2 cellular contexts compared by ENCODE assay signal in genomic region chr17:27627514-27627913, GRCh38.
TF ChIP-seq lines count a peak whose summit lies in the region.

No MANE protein-coding gene starts in this region.

TF ChIP-seq in K562, 482 proteins besides CTCF, POLR2A, EP300 and RAD21 (continued from another document):
- TF ChIP-seq, protein P1, sequence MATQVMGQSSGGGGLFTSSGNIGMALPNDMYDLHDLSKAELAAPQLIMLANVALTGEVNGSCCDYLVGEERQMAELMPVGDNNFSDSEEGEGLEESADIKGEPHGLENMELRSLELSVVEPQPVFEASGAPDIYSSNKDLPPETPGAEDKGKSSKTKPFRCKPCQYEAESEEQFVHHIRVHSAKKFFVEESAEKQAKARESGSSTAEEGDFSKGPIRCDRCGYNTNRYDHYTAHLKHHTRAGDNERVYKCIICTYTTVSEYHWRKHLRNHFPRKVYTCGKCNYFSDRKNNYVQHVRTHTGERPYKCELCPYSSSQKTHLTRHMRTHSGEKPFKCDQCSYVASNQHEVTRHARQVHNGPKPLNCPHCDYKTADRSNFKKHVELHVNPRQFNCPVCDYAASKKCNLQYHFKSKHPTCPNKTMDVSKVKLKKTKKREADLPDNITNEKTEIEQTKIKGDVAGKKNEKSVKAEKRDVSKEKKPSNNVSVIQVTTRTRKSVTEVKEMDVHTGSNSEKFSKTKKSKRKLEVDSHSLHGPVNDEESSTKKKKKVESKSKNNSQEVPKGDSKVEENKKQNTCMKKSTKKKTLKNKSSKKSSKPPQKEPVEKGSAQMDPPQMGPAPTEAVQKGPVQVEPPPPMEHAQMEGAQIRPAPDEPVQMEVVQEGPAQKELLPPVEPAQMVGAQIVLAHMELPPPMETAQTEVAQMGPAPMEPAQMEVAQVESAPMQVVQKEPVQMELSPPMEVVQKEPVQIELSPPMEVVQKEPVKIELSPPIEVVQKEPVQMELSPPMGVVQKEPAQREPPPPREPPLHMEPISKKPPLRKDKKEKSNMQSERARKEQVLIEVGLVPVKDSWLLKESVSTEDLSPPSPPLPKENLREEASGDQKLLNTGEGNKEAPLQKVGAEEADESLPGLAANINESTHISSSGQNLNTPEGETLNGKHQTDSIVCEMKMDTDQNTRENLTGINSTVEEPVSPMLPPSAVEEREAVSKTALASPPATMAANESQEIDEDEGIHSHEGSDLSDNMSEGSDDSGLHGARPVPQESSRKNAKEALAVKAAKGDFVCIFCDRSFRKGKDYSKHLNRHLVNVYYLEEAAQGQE (CRISPR knock-in tag; IDR thresholded peaks at IDR 0.05; ENCODE audit: low read depth): no peak
- TF ChIP-seq, protein P2, sequence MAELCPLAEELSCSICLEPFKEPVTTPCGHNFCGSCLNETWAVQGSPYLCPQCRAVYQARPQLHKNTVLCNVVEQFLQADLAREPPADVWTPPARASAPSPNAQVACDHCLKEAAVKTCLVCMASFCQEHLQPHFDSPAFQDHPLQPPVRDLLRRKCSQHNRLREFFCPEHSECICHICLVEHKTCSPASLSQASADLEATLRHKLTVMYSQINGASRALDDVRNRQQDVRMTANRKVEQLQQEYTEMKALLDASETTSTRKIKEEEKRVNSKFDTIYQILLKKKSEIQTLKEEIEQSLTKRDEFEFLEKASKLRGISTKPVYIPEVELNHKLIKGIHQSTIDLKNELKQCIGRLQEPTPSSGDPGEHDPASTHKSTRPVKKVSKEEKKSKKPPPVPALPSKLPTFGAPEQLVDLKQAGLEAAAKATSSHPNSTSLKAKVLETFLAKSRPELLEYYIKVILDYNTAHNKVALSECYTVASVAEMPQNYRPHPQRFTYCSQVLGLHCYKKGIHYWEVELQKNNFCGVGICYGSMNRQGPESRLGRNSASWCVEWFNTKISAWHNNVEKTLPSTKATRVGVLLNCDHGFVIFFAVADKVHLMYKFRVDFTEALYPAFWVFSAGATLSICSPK (IDR thresholded peaks at IDR 0.05; ENCODE audit: borderline replicate concordance): no peak
- no peak for TF ChIP-seq ARID3B (CRISPR knock-in tag; IDR thresholded peaks at IDR 0.05; ENCODE audit: borderline replicate concordance)
- TF ChIP-seq POLR2AphosphoS2 (IDR thresholded peaks at IDR 0.05; ENCODE audit: low read length): peak; percentile 81
- no peak for TF ChIP-seq TRIM28 (IDR thresholded peaks at IDR 0.05)
TF ChIP-seq in K562: peak in this region for 1.

TF ChIP-seq in SK-N-SH treated with all-trans-retinoic acid at 6 μM for 48 hours, 23 proteins besides CTCF, POLR2A, EP300 and RAD21 (continued from another document):
- TF ChIP-seq CSRNP3 (CRISPR knock-in tag; IDR thresholded peaks at IDR 0.05) (no peak), PPARA (CRISPR knock-in tag; IDR thresholded peaks at IDR 0.05; ENCODE audit: borderline replicate concordance) (no peak), OSR1 (CRISPR knock-in tag; IDR thresholded peaks at IDR 0.05) (no peak), BACH2 (CRISPR knock-in tag; IDR thresholded peaks at IDR 0.05; ENCODE audit: borderline replicate concordance) (no peak), ZNF8 (CRISPR knock-in tag; IDR thresholded peaks at IDR 0.05) (no peak), POU6F1 (CRISPR knock-in tag; IDR thresholded peaks at IDR 0.05; ENCODE audit: borderline replicate concordance, low read depth) (no peak)
- TF ChIP-seq, protein P3, sequence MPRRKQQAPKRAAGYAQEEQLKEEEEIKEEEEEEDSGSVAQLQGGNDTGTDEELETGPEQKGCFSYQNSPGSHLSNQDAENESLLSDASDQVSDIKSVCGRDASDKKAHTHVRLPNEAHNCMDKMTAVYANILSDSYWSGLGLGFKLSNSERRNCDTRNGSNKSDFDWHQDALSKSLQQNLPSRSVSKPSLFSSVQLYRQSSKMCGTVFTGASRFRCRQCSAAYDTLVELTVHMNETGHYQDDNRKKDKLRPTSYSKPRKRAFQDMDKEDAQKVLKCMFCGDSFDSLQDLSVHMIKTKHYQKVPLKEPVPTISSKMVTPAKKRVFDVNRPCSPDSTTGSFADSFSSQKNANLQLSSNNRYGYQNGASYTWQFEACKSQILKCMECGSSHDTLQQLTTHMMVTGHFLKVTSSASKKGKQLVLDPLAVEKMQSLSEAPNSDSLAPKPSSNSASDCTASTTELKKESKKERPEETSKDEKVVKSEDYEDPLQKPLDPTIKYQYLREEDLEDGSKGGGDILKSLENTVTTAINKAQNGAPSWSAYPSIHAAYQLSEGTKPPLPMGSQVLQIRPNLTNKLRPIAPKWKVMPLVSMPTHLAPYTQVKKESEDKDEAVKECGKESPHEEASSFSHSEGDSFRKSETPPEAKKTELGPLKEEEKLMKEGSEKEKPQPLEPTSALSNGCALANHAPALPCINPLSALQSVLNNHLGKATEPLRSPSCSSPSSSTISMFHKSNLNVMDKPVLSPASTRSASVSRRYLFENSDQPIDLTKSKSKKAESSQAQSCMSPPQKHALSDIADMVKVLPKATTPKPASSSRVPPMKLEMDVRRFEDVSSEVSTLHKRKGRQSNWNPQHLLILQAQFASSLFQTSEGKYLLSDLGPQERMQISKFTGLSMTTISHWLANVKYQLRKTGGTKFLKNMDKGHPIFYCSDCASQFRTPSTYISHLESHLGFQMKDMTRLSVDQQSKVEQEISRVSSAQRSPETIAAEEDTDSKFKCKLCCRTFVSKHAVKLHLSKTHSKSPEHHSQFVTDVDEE (CRISPR knock-in tag; IDR thresholded peaks at IDR 0.05): no peak
